In the genomic region with DNA sequence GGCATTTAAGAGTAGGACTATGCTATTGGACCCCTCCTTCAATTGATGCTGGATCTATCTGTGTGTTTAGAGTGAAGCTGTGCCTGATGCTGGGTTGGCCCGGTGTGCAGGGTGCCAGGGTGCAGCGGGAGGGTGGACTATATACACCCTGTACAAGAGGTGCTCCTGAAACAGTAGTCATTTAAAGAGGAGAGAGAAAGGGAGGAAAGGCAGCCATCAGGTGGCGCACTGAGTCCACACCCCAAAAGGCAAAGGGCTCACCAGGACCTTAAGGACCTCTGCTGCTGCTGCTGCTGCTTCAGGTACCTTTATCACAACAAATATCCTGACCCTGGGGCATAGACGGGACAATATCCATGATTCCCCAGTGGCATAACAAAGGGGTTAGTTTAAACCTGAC, we compare ENCODE assay signal across 8 cellular contexts. TPM values are rescaled to one million over a fixed set of nuclear protein-coding genes. Genes with fewer than 3 reads are reported as not detected.
DNase-seq lines count a peak whose midpoint lies in the region; ATAC-seq lines count a peak whose summit lies in the region.

No MANE protein-coding gene starts in this region.

- H3K27ac Mint-ChIP-seq in effector memory CD8-positive, alpha-beta T cell, result no peak overlapping the region

- no peaks in the 10 kb centered on the region for H3K27me3 ChIP-seq in GM23248 (replicated peaks; ENCODE audit: insufficient read depth)

- H3K27ac ChIP-seq in GM23248, result no peak overlapping the region

- H3K9ac ChIP-seq in GM23248, result no peak overlapping the region

- in situ Hi-C loops in GM23248 (cut with MboI), result no loop called here

- no peaks in the 10 kb centered on the region for H3K9me2 ChIP-seq in GM23248 (ENCODE audit: insufficient read depth)

- H3K4me1 Mint-ChIP-seq in effector memory CD8-positive, alpha-beta T cell (ENCODE audit: low read depth in 2 of 2), result no peaks in the 10 kb centered on the region

- peaks cover 16 to 24% of the 10 kb centered on the region in 2 donors for H3K9me3 Mint-ChIP-seq in effector memory CD8-positive, alpha-beta T cell

- H3K27me3 Mint-ChIP-seq in effector memory CD8-positive, alpha-beta T cell, result no peaks in the 10 kb centered on the region

- no peaks in the 10 kb centered on the region for H3F3A ChIP-seq in GM23248 (ENCODE audit: insufficient read depth)

- no peak overlapping the region for H3K4me2 ChIP-seq in GM23248 (ENCODE audit: unreplicated experiment)

- 0 out of 2 replicates have a peak, but pooled peaks cover 4% of the 10 kb centered on the region for H3K36me3 ChIP-seq in GM23248 (ENCODE audit: low read depth)

- no peaks in the 10 kb centered on the region for H3K4me1 ChIP-seq in GM23248 (ENCODE audit: insufficient read depth)

- peaks cover 3% of the 10 kb centered on the region for H3K36me3 Mint-ChIP-seq in effector memory CD8-positive, alpha-beta T cell (ENCODE audit: insufficient read depth)

- H4K20me1 ChIP-seq in GM23248 (ENCODE audit: insufficient read depth), result no peaks in the 10 kb centered on the region

- no peak overlapping the region for H3K4me3 ChIP-seq in GM23248

- no peak overlapping the region for H3K4me3 Mint-ChIP-seq in effector memory CD8-positive, alpha-beta T cell

- DNase-seq in GM23248, result peak; percentile 30
- peak in 3 of 4 experiments; percentile 18 to 33 (median 30) for DNase-seq in activated CD4-positive, CD25-positive, alpha-beta regulatory T cell (lab: John Stamatoyannopoulos, UW)
- peak; percentile 3 to 17 (median 15) for DNase-seq in effector memory CD8-positive, alpha-beta T cell
- peak; percentile 64 for DNase-seq in stimulated activated CD4-positive, alpha-beta T cell treated with anti-CD3 and anti-CD28 coated beads, Interleukin-4, amount 100 ng/mL, for 1 hour
- no peak for DNase-seq in NCI-H2107 (lab: John Stamatoyannopoulos, UW)
- no peak for DNase-seq in NCI-H2171 treated with DMSO at 0.1 percent for 48 hours (lab: John Stamatoyannopoulos, UW)

- no peak for ATAC-seq in effector memory CD8-positive, alpha-beta T cell (replicated peaks)
- ATAC-seq in HG02885 (IDR thresholded peaks at IDR 0.05; ENCODE audit: poor library complexity, unreplicated experiment), result no peak
- ATAC-seq in HG02884 (IDR thresholded peaks at IDR 0.05; ENCODE audit: unreplicated experiment), result no peak

- 35% methylated on average over 4 of the region's 4 CpGs for WGBS in GM23248 (ENCODE audit: low coverage in 1 of 2, low lambda C conversion rate in 2 of 2, missing lambda C conversion rate in 2 of 2), 2 experiments

- peaks cover 7% of the 10 kb centered on the region for H3K9me3 ChIP-seq in GM23248 (ENCODE audit: low read depth)

- H3K79me2 ChIP-seq in GM23248 (ENCODE audit: insufficient read depth), result no peaks in the 10 kb centered on the region

- no peak overlapping the region for H2AFZ ChIP-seq in GM23248

RNA-seq across cellular contexts. Expression of a gene that starts 39.4 kb away (rescaled TPM):
- 3.0 and 5.1 TPM in 2 replicates for total RNA-seq in GM23248 (2014; rRNA removed; shearing (Covaris generic))
- 4.6 and 4.8 TPM in 2 replicates for polyA plus RNA-seq in GM23248 (2016; fragmentation: Nextera tagmentation; extraction: Ambion mirVana)

RNA-seq across cellular contexts. Expression of a gene that starts 45.7 kb away (rescaled TPM):
- total RNA-seq in GM23248 (2014; rRNA removed; shearing (Covaris generic)), result 3.2 and 7.2 TPM in 2 replicates
- polyA plus RNA-seq in GM23248 (2016; fragmentation: Nextera tagmentation; extraction: Ambion mirVana), result 1.5 and 2.4 TPM in 2 replicates

Comparison
In these comparisons a context has a peak if more than half of its experiments do, and no peak if none do; other contexts are left out.
1. DNase-seq: peak in GM23248 (single experiment), activated CD4-positive, CD25-positive, alpha-beta regulatory T cell (3 of 4), effector memory CD8-positive, alpha-beta T cell (3 of 3) and stimulated activated CD4-positive, alpha-beta T cell treated with anti-CD3 and anti-CD28 coated beads, Interleukin-4, amount 100 ng/mL, for 1 hour (single experiment); none in NCI-H2107 (single experiment) and NCI-H2171 treated with DMSO at 0.1 percent for 48 hours (single experiment).